ENCODE assay signal across 30 cellular contexts in the genomic region with DNA sequence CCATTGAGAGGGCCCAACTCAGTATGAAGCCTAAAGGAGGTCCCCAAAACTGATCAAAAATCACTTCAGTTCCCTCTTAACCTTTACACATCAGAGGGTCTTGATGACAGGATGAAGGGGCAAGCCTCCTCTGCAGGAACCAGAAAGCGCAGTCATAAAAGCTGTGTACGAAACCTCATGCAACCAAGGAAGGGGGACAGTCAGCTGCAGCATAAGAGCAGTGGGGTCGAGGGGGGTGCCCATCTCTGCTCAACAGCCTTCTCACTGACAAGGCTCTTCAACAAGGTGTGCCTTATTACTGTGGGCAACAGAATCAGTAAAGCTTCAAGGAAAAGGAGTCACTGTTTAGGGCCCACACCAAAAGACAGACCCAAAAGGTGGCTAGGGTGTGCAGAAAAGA.
"Had no signal": no experiment of that assay in that cellular context is flagged by ENCODE, and none has a peak within 500 bp of the region (broad histone marks: within the 10 kb centered on the region; RNA-seq: fewer than 3 reads in every experiment).

No MANE protein-coding gene starts in this region.

- H3K4me3 Mint-ChIP-seq: activated CD4-positive, alpha-beta memory T cell treated with anti-CD3 and anti-CD28 coated beads, Interleukin-2, amount 10 ng/mL, durations not matched to agents 7 days and 5 days; activated CD4-positive, alpha-beta T cell treated with anti-CD3 and anti-CD28 coated beads, Interleukin-2, amount 10 ng/mL, durations not matched to agents 7 days and 5 days; activated naive CD8-positive, alpha-beta T cell; activated T-cell treated with anti-CD3 and anti-CD28 coated beads, Interleukin-2, amount 50 U/mL, for 24 hours; activated T-cell treated with anti-CD3 and anti-CD28 coated beads, Interleukin-2, amount 50 U/mL, for 72 hours; WTC11 had no signal

- H3K27ac Mint-ChIP-seq: activated CD4-positive, alpha-beta memory T cell treated with anti-CD3 and anti-CD28 coated beads, Interleukin-2, amount 10 ng/mL, durations not matched to agents 7 days and 5 days; activated CD4-positive, alpha-beta T cell treated with anti-CD3 and anti-CD28 coated beads, Interleukin-2, amount 10 ng/mL, durations not matched to agents 7 days and 5 days; activated naive CD8-positive, alpha-beta T cell; activated T-cell treated with anti-CD3 and anti-CD28 coated beads, Interleukin-2, amount 50 U/mL, for 24 hours; activated T-cell treated with anti-CD3 and anti-CD28 coated beads, Interleukin-2, amount 50 U/mL, for 72 hours; WTC11 had no signal

- ATAC-seq: activated T-cell treated with anti-CD3 and anti-CD28 coated beads, Interleukin-2, amount 50 U/mL, for 72 hours; gastroesophageal sphincter; WTC11 had no signal

- H3K27me3 ChIP-seq: brain microvascular endothelial cell, colonic mucosa, esophagus squamous epithelium, gastroesophageal sphincter had no signal

- H3K9me3 Mint-ChIP-seq: activated CD4-positive, alpha-beta memory T cell treated with anti-CD3 and anti-CD28 coated beads, Interleukin-2, amount 10 ng/mL, durations not matched to agents 7 days and 5 days; activated CD4-positive, alpha-beta T cell treated with anti-CD3 and anti-CD28 coated beads, Interleukin-2, amount 10 ng/mL, durations not matched to agents 7 days and 5 days; activated T-cell treated with anti-CD3 and anti-CD28 coated beads, Interleukin-2, amount 50 U/mL, for 24 hours; activated T-cell treated with anti-CD3 and anti-CD28 coated beads, Interleukin-2, amount 50 U/mL, for 72 hours; WTC11 had no signal

- H3K9me3 ChIP-seq: colonic mucosa, esophagus squamous epithelium, gastroesophageal sphincter had no signal

- H3K27me3 Mint-ChIP-seq: activated CD4-positive, alpha-beta memory T cell treated with anti-CD3 and anti-CD28 coated beads, Interleukin-2, amount 10 ng/mL, durations not matched to agents 7 days and 5 days; activated CD4-positive, alpha-beta T cell treated with anti-CD3 and anti-CD28 coated beads, Interleukin-2, amount 10 ng/mL, durations not matched to agents 7 days and 5 days; activated naive CD8-positive, alpha-beta T cell; activated T-cell treated with anti-CD3 and anti-CD28 coated beads, Interleukin-2, amount 50 U/mL, for 24 hours had no signal

- DNase-seq: activated CD4-positive, alpha-beta memory T cell treated with anti-CD3 and anti-CD28 coated beads, Interleukin-2, amount 10 ng/mL, durations not matched to agents 7 days and 5 days; activated CD4-positive, alpha-beta T cell treated with anti-CD3 and anti-CD28 coated beads for 1 hour; activated CD4-positive, alpha-beta T cell treated with anti-CD3 and anti-CD28 coated beads for 4 hours; activated CD4-positive, alpha-beta T cell treated with anti-CD3 and anti-CD28 coated beads, Interleukin-2, amount 10 ng/mL, durations not matched to agents 7 days and 5 days; activated CD4-positive, alpha-beta T cell treated with anti-CD3 and anti-CD28 coated beads, Interleukin-2, amount 50 U/mL, for 4 hours; activated CD8-positive, alpha-beta memory T cell treated with anti-CD3 and anti-CD28 coated beads, Interleukin-2, amount 50 U/mL, for 48 hours; activated effector memory CD4-positive, alpha-beta T cell treated with Interleukin-2 at 50 U/mL for 16 hours; activated gamma-delta T cell treated with Interleukin-2 at 50 U/mL for 16 hours; activated naive CD4-positive, alpha-beta T cell treated with anti-CD3 and anti-CD28 coated beads, Interleukin-2, amount 50 U/mL, for 16 hours; activated naive CD4-positive, alpha-beta T cell treated with Interleukin-2 at 50 U/mL for 16 hours; activated T-cell treated with anti-CD3 and anti-CD28 coated beads for 4 hours; activated T-cell treated with anti-CD3 and anti-CD28 coated beads, Interleukin-2, amount 50 U/mL, for 24 hours; activated T-cell treated with anti-CD3 and anti-CD28 coated beads, Interleukin-2, amount 50 U/mL, for 72 hours; amniotic stem cell; anterior cingulate cortex; brain microvascular endothelial cell; caudate nucleus; colonic mucosa; effector CD8-positive, alpha-beta T cell; esophagus squamous epithelium; foreskin melanocyte; T-helper 2 cell had no signal

- H3K27ac ChIP-seq: brain microvascular endothelial cell, colonic mucosa, epithelial cell of prostate, esophagus squamous epithelium, gastroesophageal sphincter, VCaP had no signal

- H3K36me3 Mint-ChIP-seq: activated naive CD8-positive, alpha-beta T cell had no signal

- H3K4me3 ChIP-seq: colonic mucosa, esophagus squamous epithelium, gastroesophageal sphincter had no signal

- H3K36me3 ChIP-seq: brain microvascular endothelial cell, colonic mucosa had no signal

- FAIRE-seq: astrocyte, endometrium, endothelial cell of umbilical vein had no signal
